Comparison of ENCODE assay signal across 8 cellular contexts in genomic region chr18:21914739-21915319, GRCh38.
DNase-seq lines count a peak whose midpoint lies in the region; ATAC-seq and TF ChIP-seq lines count a peak whose summit lies in the region.

No MANE protein-coding gene starts in this region.

- peak; percentile 53 for DNase-seq in MCF 10A (ENCODE audit: unreplicated experiment)
- DNase-seq in breast epithelium (ENCODE audit: low spot score in 2 of 2), result no peak
- DNase-seq in NT2/D1 (ENCODE audit: low read depth, low spot score), result peak; percentile 47
- peak; percentile 13 to 27 for DNase-seq in erythroblast (lab: John Stamatoyannopoulos, UW)
- peak; percentile 41 for DNase-seq in pulmonary artery endothelial cell (ENCODE audit: low read depth, low spot score)
- no peak for DNase-seq in posterior vena cava (ENCODE audit: low spot score)

- H3K27me3 Mint-ChIP-seq in MCF 10A (ENCODE audit: insufficient read depth, unreplicated experiment), result no peaks in the 10 kb centered on the region

- H3K9ac ChIP-seq in NT2/D1 (ENCODE audit: insufficient read length, low read depth), result no peak overlapping the region

- no peak overlapping the region for H3K27ac ChIP-seq in breast epithelium

- H3K27ac Mint-ChIP-seq in MCF 10A (ENCODE audit: low read depth, unreplicated experiment), result no peak overlapping the region

- H3K36me3 ChIP-seq in breast epithelium (no peaks in the 10 kb centered on the region), NT2/D1 (ENCODE audit: insufficient read depth, insufficient read length, low read length) (no peaks in the 10 kb centered on the region)

- intact Hi-C loops in MCF 10A (cut with micrococcal nuclease), result loop anchor here (1.0 to 10.0 kb wide), 5 partner anchors 42 to 1500 kb away; no protein-coding TSS in a partner anchor
- intact Hi-C loops in breast epithelium (cut with DNase I; ENCODE audit: low total_unique reads), result no loop called here
- intact Hi-C loops in posterior vena cava (cut with DNase I), result loop anchor here in 1 of 2 donors (10.0 kb wide), 1 partner anchor 260 kb away; no protein-coding TSS in a partner anchor

- no peak for ATAC-seq in GM18858 (IDR thresholded peaks at IDR 0.05; ENCODE audit: unreplicated experiment)
- no peak for ATAC-seq in GM19397 (IDR thresholded peaks at IDR 0.05; ENCODE audit: unreplicated experiment)

- BruUV-seq in MCF 10A (replicated peaks; lab: Mats Ljungman, UMichigan), result no TSS peak

- H3K4me3 ChIP-seq in breast epithelium, result no peak overlapping the region
- no peak overlapping the region for H3K4me3 ChIP-seq in NT2/D1 (ENCODE audit: insufficient read length, low read depth)

- TF ChIP-seq CTCF in MCF 10A (IDR thresholded peaks at IDR 0.05; ENCODE audit: unreplicated experiment), result peak; percentile 55
- TF ChIP-seq CTCF in breast epithelium (IDR thresholded peaks at IDR 0.05), result peak in 1 of 3 donors; percentile 28

- POLR2A ChIA-PET in MCF 10A (lab: Yijun Ruan, JAX), result no interaction called here

- peaks cover 6% of the 10 kb centered on the region for H3K4me1 Mint-ChIP-seq in MCF 10A (ENCODE audit: insufficient read depth, unreplicated experiment)

- peaks cover 8% of the 10 kb centered on the region for H3K9me3 Mint-ChIP-seq in MCF 10A (ENCODE audit: unreplicated experiment)

- TF ChIP-seq POLR2A in breast epithelium (IDR thresholded peaks at IDR 0.05), result no peak
- no peak for TF ChIP-seq POLR2A in erythroblast (IDR thresholded peaks at IDR 0.05; ENCODE audit: low read length)

- no peaks in the 10 kb centered on the region for H3K4me1 ChIP-seq in breast epithelium
- H3K4me1 ChIP-seq in NT2/D1 (ENCODE audit: insufficient read depth, insufficient read length), result peaks cover 3% of the 10 kb centered on the region

- no peak overlapping the region for H3K4me3 Mint-ChIP-seq in MCF 10A (ENCODE audit: unreplicated experiment)

- H3K9me3 ChIP-seq in breast epithelium (peaks cover 9 to 17% of the 10 kb centered on the region in 2 donors), NT2/D1 (ENCODE audit: insufficient read depth, low read length) (peaks cover 10% of the 10 kb centered on the region)

- H3K36me3 Mint-ChIP-seq in MCF 10A (ENCODE audit: insufficient read depth, unreplicated experiment), result no peaks in the 10 kb centered on the region

- CTCF ChIA-PET in MCF 10A (lab: Yijun Ruan, JAX), result interaction anchor here (0.6 to 2.4 kb wide), 5 partner anchors 13 to 791 kb away, joined by 3 to 15 read pairs (median 3); no protein-coding TSS in a partner anchor

- H3K27me3 ChIP-seq in breast epithelium (no peaks in the 10 kb centered on the region), NT2/D1 (ENCODE audit: insufficient read depth, insufficient read length) (peaks cover 18% of the 10 kb centered on the region)

Comparison
In these comparisons a context has a peak if more than half of its experiments do, and no peak if none do; other contexts are left out.
1. DNase-seq: peak in MCF 10A (single experiment), NT2/D1 (single experiment), erythroblast (2 of 2) and pulmonary artery endothelial cell (single experiment); none in breast epithelium (0 of 2) and posterior vena cava (single experiment).